ENCODE assay signal across 19 cellular contexts in genomic region chr5:97065475-97065874, GRCh38.
"Had no signal": no experiment of that assay in that cellular context is flagged by ENCODE, and none has a peak within 500 bp of the region (broad histone marks: within the 10 kb centered on the region; RNA-seq: fewer than 3 reads in every experiment).

No MANE protein-coding gene starts in this region.

- H3K9me3 Mint-ChIP-seq: activated naive CD4-positive, alpha-beta T cell treated with anti-CD3 and anti-CD28 coated beads, Interleukin-2, amount 10 ng/mL, durations not matched to agents 7 days and 5 days; immature natural killer cell; naive thymus-derived CD4-positive, alpha-beta T cell; stimulated activated effector memory CD8-positive, alpha-beta T cell treated with anti-CD3 and anti-CD28 coated beads, Interleukin-12 subunit alpha, Interleukin-12 subunit beta, amount 100 ng/mL, for 72 hours; T-cell had no signal

- H3K9me3 ChIP-seq: ascending aorta, mucosa of descending colon, neutrophil had no signal

- FAIRE-seq: colon had no signal

- H3K27ac Mint-ChIP-seq: activated naive CD4-positive, alpha-beta T cell treated with anti-CD3 and anti-CD28 coated beads, Interleukin-2, amount 10 ng/mL, durations not matched to agents 7 days and 5 days; immature natural killer cell; naive thymus-derived CD4-positive, alpha-beta T cell; stimulated activated effector memory CD8-positive, alpha-beta T cell treated with anti-CD3 and anti-CD28 coated beads, Interleukin-12 subunit alpha, Interleukin-12 subunit beta, amount 100 ng/mL, for 72 hours; T-cell had no signal

- H3K36me3 Mint-ChIP-seq: activated naive CD4-positive, alpha-beta T cell treated with anti-CD3 and anti-CD28 coated beads, Interleukin-2, amount 10 ng/mL, durations not matched to agents 7 days and 5 days; immature natural killer cell; stimulated activated effector memory CD8-positive, alpha-beta T cell treated with anti-CD3 and anti-CD28 coated beads, Interleukin-12 subunit alpha, Interleukin-12 subunit beta, amount 100 ng/mL, for 72 hours had no signal

- DNase-seq: activated CD4-positive, alpha-beta T cell treated with anti-CD3 and anti-CD28 coated beads, Interleukin-2, amount 50 U/mL, for 4 hours; activated CD4-positive, CD25-positive, alpha-beta regulatory T cell treated with anti-CD3 and anti-CD28 coated beads, Interleukin-2, amount 50 U/mL, for 72 hours; activated naive CD4-positive, alpha-beta T cell treated with anti-CD3 and anti-CD28 coated beads, Interleukin-2, amount 10 ng/mL, durations not matched to agents 7 days and 5 days; foreskin fibroblast; hypothalamus; immature natural killer cell; left cardiac atrium; mucosa of descending colon; naive thymus-derived CD4-positive, alpha-beta T cell; posterior cingulate gyrus; retina; stimulated activated CD4-positive, alpha-beta T cell treated with anti-CD3 and anti-CD28 coated beads, Interleukin-12 subunit alpha, Interleukin-12 subunit beta, amount 100 ng/mL, for 4 hours; stimulated activated CD4-positive, alpha-beta T cell treated with anti-CD3 and anti-CD28 coated beads, Interleukin-2, amount 100 ng/mL, for 24 hours; T-cell; T-helper 9 cell had no signal

- H3K36me3 ChIP-seq: ascending aorta, neutrophil had no signal

- H3K4me1 ChIP-seq: ascending aorta had no signal

- H3K27ac ChIP-seq: ascending aorta, neutrophil had no signal

- H3K27me3 ChIP-seq: ascending aorta, neutrophil had no signal

- ATAC-seq: left cardiac atrium; mucosa of descending colon; naive thymus-derived CD4-positive, alpha-beta T cell; stimulated activated effector memory CD8-positive, alpha-beta T cell treated with anti-CD3 and anti-CD28 coated beads, Interleukin-12 subunit alpha, Interleukin-12 subunit beta, amount 100 ng/mL, for 72 hours; T-cell had no signal

- H3K4me3 ChIP-seq: ascending aorta, mucosa of descending colon had no signal

- H3K4me1 Mint-ChIP-seq: activated naive CD4-positive, alpha-beta T cell treated with anti-CD3 and anti-CD28 coated beads, Interleukin-2, amount 10 ng/mL, durations not matched to agents 7 days and 5 days; immature natural killer cell; stimulated activated effector memory CD8-positive, alpha-beta T cell treated with anti-CD3 and anti-CD28 coated beads, Interleukin-12 subunit alpha, Interleukin-12 subunit beta, amount 100 ng/mL, for 72 hours had no signal

- H3K4me3 Mint-ChIP-seq: activated naive CD4-positive, alpha-beta T cell treated with anti-CD3 and anti-CD28 coated beads, Interleukin-2, amount 10 ng/mL, durations not matched to agents 7 days and 5 days; immature natural killer cell; naive thymus-derived CD4-positive, alpha-beta T cell; stimulated activated effector memory CD8-positive, alpha-beta T cell treated with anti-CD3 and anti-CD28 coated beads, Interleukin-12 subunit alpha, Interleukin-12 subunit beta, amount 100 ng/mL, for 72 hours; T-cell had no signal
